ENCODE assay signal across 2 cellular contexts in the genomic region with DNA sequence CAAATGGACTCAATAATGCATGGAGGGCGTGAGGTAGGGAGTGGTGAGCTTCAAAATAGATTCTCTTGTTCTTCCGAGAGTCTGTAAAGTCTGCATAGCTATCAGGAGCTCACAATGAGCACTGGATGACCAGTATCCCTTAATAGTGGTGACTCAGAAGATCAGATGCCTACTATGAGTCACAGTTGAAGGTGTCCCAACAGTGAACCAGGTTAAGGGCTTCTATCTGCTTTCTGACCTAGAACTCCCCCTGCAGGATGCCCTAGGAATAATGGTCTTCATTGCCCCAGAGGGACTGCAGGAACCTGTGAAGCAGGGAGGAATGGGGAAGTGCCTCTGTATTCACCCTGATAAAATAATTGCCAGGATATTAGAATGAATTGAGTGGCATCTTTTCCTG.
TF ChIP-seq lines count a peak whose summit lies in the region.

No MANE protein-coding gene starts in this region.

TF ChIP-seq in SK-N-SH, 30 proteins besides CTCF, POLR2A, EP300 and RAD21 (continued from another document):
- TF ChIP-seq MEF2A (IDR thresholded peaks at IDR 0.05; ENCODE audit: borderline replicate concordance, low read depth): no peak
- TF ChIP-seq RCOR1 (IDR thresholded peaks at IDR 0.05; ENCODE audit: low read length): no peak
- TF ChIP-seq FOXM1 (IDR thresholded peaks at IDR 0.05; ENCODE audit: low read depth): no peak
- no peak for TF ChIP-seq SMC3 (IDR thresholded peaks at IDR 0.05; ENCODE audit: low read depth, low read length)
- TF ChIP-seq YY1 (IDR thresholded peaks at IDR 0.05; ENCODE audit: low read depth): no peak
- TF ChIP-seq RXRA (IDR thresholded peaks at IDR 0.05; ENCODE audit: borderline replicate concordance, low read depth): no peak
- no peak for TF ChIP-seq SIN3A (IDR thresholded peaks at IDR 0.05; ENCODE audit: borderline replicate concordance, low read depth, low read length)
- TF ChIP-seq NRF1 (IDR thresholded peaks at IDR 0.05; ENCODE audit: low read depth, low read length): no peak
- no peak for TF ChIP-seq EZH2phosphoT487 (IDR thresholded peaks at IDR 0.05; ENCODE audit: borderline replicate concordance, low read depth)
- no peak for TF ChIP-seq GABPA (IDR thresholded peaks at IDR 0.05; ENCODE audit: low read depth)
- no peak for TF ChIP-seq FOSL2 (IDR thresholded peaks at IDR 0.05; ENCODE audit: borderline replicate concordance, low read depth)
- TF ChIP-seq, protein P1, sequence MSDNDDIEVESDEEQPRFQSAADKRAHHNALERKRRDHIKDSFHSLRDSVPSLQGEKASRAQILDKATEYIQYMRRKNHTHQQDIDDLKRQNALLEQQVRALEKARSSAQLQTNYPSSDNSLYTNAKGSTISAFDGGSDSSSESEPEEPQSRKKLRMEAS (IDR thresholded peaks at IDR 0.05; ENCODE audit: low read depth): no peak

TF ChIP-seq in SK-N-SH treated with all-trans-retinoic acid at 6 μM for 48 hours, 23 proteins besides CTCF, POLR2A, EP300 and RAD21 (continued from another document):
- TF ChIP-seq, protein P2, sequence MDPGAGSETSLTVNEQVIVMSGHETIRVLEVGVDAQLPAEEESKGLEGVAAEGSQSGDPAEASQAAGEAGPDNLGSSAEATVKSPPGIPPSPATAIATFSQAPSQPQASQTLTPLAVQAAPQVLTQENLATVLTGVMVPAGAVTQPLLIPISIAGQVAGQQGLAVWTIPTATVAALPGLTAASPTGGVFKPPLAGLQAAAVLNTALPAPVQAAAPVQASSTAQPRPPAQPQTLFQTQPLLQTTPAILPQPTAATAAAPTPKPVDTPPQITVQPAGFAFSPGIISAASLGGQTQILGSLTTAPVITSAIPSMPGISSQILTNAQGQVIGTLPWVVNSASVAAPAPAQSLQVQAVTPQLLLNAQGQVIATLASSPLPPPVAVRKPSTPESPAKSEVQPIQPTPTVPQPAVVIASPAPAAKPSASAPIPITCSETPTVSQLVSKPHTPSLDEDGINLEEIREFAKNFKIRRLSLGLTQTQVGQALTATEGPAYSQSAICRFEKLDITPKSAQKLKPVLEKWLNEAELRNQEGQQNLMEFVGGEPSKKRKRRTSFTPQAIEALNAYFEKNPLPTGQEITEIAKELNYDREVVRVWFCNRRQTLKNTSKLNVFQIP (CRISPR knock-in tag; IDR thresholded peaks at IDR 0.05; ENCODE audit: borderline replicate concordance, low read depth): no peak
- TF ChIP-seq, protein P3, sequence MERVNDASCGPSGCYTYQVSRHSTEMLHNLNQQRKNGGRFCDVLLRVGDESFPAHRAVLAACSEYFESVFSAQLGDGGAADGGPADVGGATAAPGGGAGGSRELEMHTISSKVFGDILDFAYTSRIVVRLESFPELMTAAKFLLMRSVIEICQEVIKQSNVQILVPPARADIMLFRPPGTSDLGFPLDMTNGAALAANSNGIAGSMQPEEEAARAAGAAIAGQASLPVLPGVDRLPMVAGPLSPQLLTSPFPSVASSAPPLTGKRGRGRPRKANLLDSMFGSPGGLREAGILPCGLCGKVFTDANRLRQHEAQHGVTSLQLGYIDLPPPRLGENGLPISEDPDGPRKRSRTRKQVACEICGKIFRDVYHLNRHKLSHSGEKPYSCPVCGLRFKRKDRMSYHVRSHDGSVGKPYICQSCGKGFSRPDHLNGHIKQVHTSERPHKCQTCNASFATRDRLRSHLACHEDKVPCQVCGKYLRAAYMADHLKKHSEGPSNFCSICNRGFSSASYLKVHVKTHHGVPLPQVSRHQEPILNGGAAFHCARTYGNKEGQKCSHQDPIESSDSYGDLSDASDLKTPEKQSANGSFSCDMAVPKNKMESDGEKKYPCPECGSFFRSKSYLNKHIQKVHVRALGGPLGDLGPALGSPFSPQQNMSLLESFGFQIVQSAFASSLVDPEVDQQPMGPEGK (CRISPR knock-in tag; IDR thresholded peaks at IDR 0.05; ENCODE audit: borderline replicate concordance): no peak
- TF ChIP-seq BACH2 (CRISPR knock-in tag; IDR thresholded peaks at IDR 0.05; ENCODE audit: borderline replicate concordance): no peak
- TF ChIP-seq OSR1 (CRISPR knock-in tag; IDR thresholded peaks at IDR 0.05): no peak
- TF ChIP-seq PPARA (CRISPR knock-in tag; IDR thresholded peaks at IDR 0.05; ENCODE audit: borderline replicate concordance): no peak
- no peak for TF ChIP-seq GLIS3 (CRISPR knock-in tag; IDR thresholded peaks at IDR 0.05)
- TF ChIP-seq, protein P4, sequence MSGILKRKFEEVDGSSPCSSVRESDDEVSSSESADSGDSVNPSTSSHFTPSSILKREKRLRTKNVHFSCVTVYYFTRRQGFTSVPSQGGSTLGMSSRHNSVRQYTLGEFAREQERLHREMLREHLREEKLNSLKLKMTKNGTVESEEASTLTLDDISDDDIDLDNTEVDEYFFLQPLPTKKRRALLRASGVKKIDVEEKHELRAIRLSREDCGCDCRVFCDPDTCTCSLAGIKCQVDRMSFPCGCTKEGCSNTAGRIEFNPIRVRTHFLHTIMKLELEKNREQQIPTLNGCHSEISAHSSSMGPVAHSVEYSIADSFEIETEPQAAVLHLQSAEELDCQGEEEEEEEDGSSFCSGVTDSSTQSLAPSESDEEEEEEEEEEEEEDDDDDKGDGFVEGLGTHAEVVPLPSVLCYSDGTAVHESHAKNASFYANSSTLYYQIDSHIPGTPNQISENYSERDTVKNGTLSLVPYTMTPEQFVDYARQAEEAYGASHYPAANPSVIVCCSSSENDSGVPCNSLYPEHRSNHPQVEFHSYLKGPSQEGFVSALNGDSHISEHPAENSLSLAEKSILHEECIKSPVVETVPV (CRISPR knock-in tag; IDR thresholded peaks at IDR 0.05): no peak
- TF ChIP-seq, protein P5, sequence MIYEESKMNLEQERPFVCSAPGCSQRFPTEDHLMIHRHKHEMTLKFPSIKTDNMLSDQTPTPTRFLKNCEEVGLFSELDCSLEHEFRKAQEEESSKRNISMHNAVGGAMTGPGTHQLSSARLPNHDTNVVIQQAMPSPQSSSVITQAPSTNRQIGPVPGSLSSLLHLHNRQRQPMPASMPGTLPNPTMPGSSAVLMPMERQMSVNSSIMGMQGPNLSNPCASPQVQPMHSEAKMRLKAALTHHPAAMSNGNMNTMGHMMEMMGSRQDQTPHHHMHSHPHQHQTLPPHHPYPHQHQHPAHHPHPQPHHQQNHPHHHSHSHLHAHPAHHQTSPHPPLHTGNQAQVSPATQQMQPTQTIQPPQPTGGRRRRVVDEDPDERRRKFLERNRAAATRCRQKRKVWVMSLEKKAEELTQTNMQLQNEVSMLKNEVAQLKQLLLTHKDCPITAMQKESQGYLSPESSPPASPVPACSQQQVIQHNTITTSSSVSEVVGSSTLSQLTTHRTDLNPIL (CRISPR knock-in tag; IDR thresholded peaks at IDR 0.05; ENCODE audit: low read depth): no peak
- TF ChIP-seq ZNF8 (CRISPR knock-in tag; IDR thresholded peaks at IDR 0.05): no peak
- TF ChIP-seq ARNTL (CRISPR knock-in tag; IDR thresholded peaks at IDR 0.05; ENCODE audit: borderline replicate concordance, low read depth): no peak
- no peak for TF ChIP-seq ISL1 (CRISPR knock-in tag; IDR thresholded peaks at IDR 0.05)
